9 cellular contexts compared by ENCODE assay signal in the genomic region with DNA sequence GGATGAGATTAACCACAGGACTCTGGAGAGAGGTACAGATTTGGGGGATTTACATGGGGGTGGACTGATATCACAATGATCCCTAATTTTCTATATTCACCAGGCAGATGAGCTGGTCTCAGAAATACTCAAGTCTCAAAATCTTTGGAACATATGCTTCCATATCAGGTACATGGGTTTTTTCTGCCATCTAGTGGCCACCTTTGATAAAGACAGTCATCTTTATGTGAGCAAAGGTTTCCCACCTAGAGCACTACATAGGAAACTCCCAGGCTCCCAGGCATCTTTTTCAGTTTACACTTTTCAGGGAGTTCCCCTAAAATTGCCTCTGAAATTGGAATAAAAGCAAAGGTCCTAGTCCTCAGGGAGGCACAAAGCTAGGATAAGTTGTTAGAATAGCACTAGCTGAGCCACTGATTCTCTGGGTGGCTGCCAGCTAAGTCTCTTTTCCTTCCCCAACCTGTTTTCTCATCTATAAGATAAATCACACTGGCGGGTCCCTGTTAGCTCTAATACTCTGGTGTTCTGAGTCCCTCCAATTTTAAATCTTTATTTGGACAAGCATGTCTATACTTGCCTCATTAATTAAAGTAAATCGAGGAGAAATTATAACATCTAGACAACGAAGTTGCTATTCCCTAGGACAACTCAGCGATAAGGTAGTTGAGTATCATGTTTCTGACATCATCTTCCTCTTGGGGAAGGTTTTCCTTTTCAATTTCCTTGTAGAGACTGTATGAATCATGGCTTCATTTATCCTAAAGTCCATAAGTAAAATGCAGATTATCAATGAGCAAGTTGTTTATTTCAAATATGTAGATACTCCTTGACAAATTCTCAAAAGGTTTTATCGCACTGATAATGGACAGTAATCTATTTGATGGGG.
DNase-seq lines count a peak whose midpoint lies in the region; ATAC-seq and TF ChIP-seq lines count a peak whose summit lies in the region.
"Had no signal": no experiment of that assay in that cellular context is flagged by ENCODE, and none has a peak within 500 bp of the region (broad histone marks: within the 10 kb centered on the region; RNA-seq: fewer than 3 reads in every experiment).

No MANE protein-coding gene starts in this region.

- H3K4me3 ChIP-seq in astrocyte of the cerebellum (ENCODE audit: low read depth, low read length) = no peak overlapping the region

- in situ Hi-C loops in astrocyte of the cerebellum (cut with HindIII; ENCODE audit: low sequenced_read_pairs) = loop anchor here (25.0 kb wide), 1 partner anchor 1360 kb away; no protein-coding TSS in a partner anchor

- H3K9me3 Mint-ChIP-seq in stimulated activated effector memory CD8-positive, alpha-beta T cell treated with anti-CD3 and anti-CD28 coated beads, Interleukin-12 subunit alpha, Interleukin-12 subunit beta, amount 100 ng/mL, for 72 hours = no peaks in the 10 kb centered on the region
- H3K9me3 Mint-ChIP-seq: activated naive CD4-positive, alpha-beta T cell treated with anti-CD3 and anti-CD28 coated beads, Interleukin-2, amount 50 U/mL, for 72 hours had no signal

- TF ChIP-seq CTCF in astrocyte of the cerebellum (IDR thresholded peaks at IDR 0.05; ENCODE audit: low read depth, low read length, missing control alignments) = peak; percentile 69

- H3K4me1 Mint-ChIP-seq in stimulated activated effector memory CD8-positive, alpha-beta T cell treated with anti-CD3 and anti-CD28 coated beads, Interleukin-12 subunit alpha, Interleukin-12 subunit beta, amount 100 ng/mL, for 72 hours = no peaks in the 10 kb centered on the region

- no peaks in the 10 kb centered on the region for H3K36me3 Mint-ChIP-seq in stimulated activated effector memory CD8-positive, alpha-beta T cell treated with anti-CD3 and anti-CD28 coated beads, Interleukin-12 subunit alpha, Interleukin-12 subunit beta, amount 100 ng/mL, for 72 hours
- H3K36me3 Mint-ChIP-seq: activated naive CD4-positive, alpha-beta T cell treated with anti-CD3 and anti-CD28 coated beads, Interleukin-2, amount 50 U/mL, for 72 hours had no signal

- no peak overlapping the region for H3K27ac Mint-ChIP-seq in stimulated activated effector memory CD8-positive, alpha-beta T cell treated with anti-CD3 and anti-CD28 coated beads, Interleukin-12 subunit alpha, Interleukin-12 subunit beta, amount 100 ng/mL, for 72 hours
- H3K27ac Mint-ChIP-seq: activated naive CD4-positive, alpha-beta T cell treated with anti-CD3 and anti-CD28 coated beads, Interleukin-2, amount 50 U/mL, for 72 hours had no signal

- peak; percentile 60 for DNase-seq in DMS153 (lab: John Stamatoyannopoulos, UW)
- DNase-seq in NCI-H226 = peak; percentile 12
- DNase-seq in astrocyte of the cerebellum (ENCODE audit: low read depth) = peak; percentile 49
- peak; percentile 59 for DNase-seq in iPS-NIHi11 (ENCODE audit: low spot score)
- DNase-seq in stimulated activated effector memory CD8-positive, alpha-beta T cell treated with anti-CD3 and anti-CD28 coated beads, Interleukin-12 subunit alpha, Interleukin-12 subunit beta, amount 100 ng/mL, for 72 hours (ENCODE audit: low spot score in 2 of 2) = peak in 1 of 2 donors; percentile 7

- no peak overlapping the region for H3K4me3 Mint-ChIP-seq in stimulated activated effector memory CD8-positive, alpha-beta T cell treated with anti-CD3 and anti-CD28 coated beads, Interleukin-12 subunit alpha, Interleukin-12 subunit beta, amount 100 ng/mL, for 72 hours

- ATAC-seq in GM18909 (IDR thresholded peaks at IDR 0.05; ENCODE audit: poor library complexity, unreplicated experiment) (peak; percentile 87), HG03175 (IDR thresholded peaks at IDR 0.05; ENCODE audit: unreplicated experiment) (peak; percentile 85), GM21737 (IDR thresholded peaks at IDR 0.05; ENCODE audit: unreplicated experiment) (no peak)
- ATAC-seq in stimulated activated effector memory CD8-positive, alpha-beta T cell treated with anti-CD3 and anti-CD28 coated beads, Interleukin-12 subunit alpha, Interleukin-12 subunit beta, amount 100 ng/mL, for 72 hours = peak; percentile 49
